In genomic region chr11:35111171-35112055, GRCh38 we compare ENCODE assay signal across 10 cellular contexts. TPM values are rescaled to one million over a fixed set of nuclear protein-coding genes. Genes with fewer than 3 reads are reported as not detected.
A peak's percentile ranks its signal among the peaks of the same experiment; 100 is the strongest.
DNase-seq lines count a peak whose midpoint lies in the region; ATAC-seq and TF ChIP-seq lines count a peak whose summit lies in the region.
"Had no signal": no experiment of that assay in that cellular context is flagged by ENCODE, and none has a peak within 500 bp of the region (broad histone marks: within the 10 kb centered on the region; RNA-seq: fewer than 3 reads in every experiment).

No MANE protein-coding gene starts in this region.

- peak overlapping the region; percentile 83 for H3K4me2 ChIP-seq in BLaER1

- H3K4me1 ChIP-seq in BLaER1 (peaks cover 73% of the 10 kb centered on the region), left lung (peaks cover 0 to 21% of the 10 kb centered on the region in 2 donors)

- H3K9me3 ChIP-seq in BLaER1 (0 out of 2 replicates have a peak, but pooled peaks cover 5% of the 10 kb centered on the region), left lung (no peaks in the 10 kb centered on the region)

- intact Hi-C loops in left lung (cut with DNase I), result no loop called here

- H3K36me3 ChIP-seq in BLaER1, result no peaks in the 10 kb centered on the region
- H3K36me3 ChIP-seq in left lung, result no peaks in the 10 kb centered on the region

- peak; percentile 100 for DNase-seq in HT1080 (ENCODE audit: low read depth)
- DNase-seq in astrocyte of the hippocampus (ENCODE audit: low read depth, low spot score), result peak; percentile 82
- DNase-seq in left lung, result no peak
- DNase-seq in G401 (ENCODE audit: low spot score), result no peak
- DNase-seq in NCI-H2107 treated with DMSO at 0.1 percent for 48 hours (lab: John Stamatoyannopoulos, UW; ENCODE audit: unreplicated experiment), result no peak
- DNase-seq: activated gamma-delta T cell treated with Interleukin-2 at 50 U/mL for 16 hours; NK-92 treated with Interleukin-12 subunit alpha and Interleukin-12 subunit beta, amount 100 ng/mL, for 24 hours had no signal

- H4K20me1 ChIP-seq in BLaER1, result no peaks in the 10 kb centered on the region

- in situ Hi-C loops in G401 (cut with HindIII; ENCODE audit: low sequenced_read_pairs), result no loop called here

- no peak overlapping the region for H3K9ac ChIP-seq in BLaER1

- H3K4me3 ChIP-seq in BLaER1, result no peak overlapping the region
- H3K4me3 ChIP-seq in left lung, result no peak overlapping the region

- H3K27ac ChIP-seq in BLaER1 (peak overlapping the region; percentile 32; the same call in 1 of the 2 replicates), left lung (peak overlapping the region in 1 of 2 donors; percentile 43)

- peak; percentile 53 for ATAC-seq in left lung
- ATAC-seq in GM19463 (IDR thresholded peaks at IDR 0.05; ENCODE audit: unreplicated experiment), result no peak
- no peak for ATAC-seq in GM18873 (IDR thresholded peaks at IDR 0.05; ENCODE audit: low FRiP score, unreplicated experiment)

- H3K27me3 ChIP-seq in BLaER1 (no peaks in the 10 kb centered on the region), left lung (no peaks in the 10 kb centered on the region)

- no peak for TF ChIP-seq CTCF in left lung (IDR thresholded peaks at IDR 0.05)

RNA-seq across cellular contexts. Expression of gene CD44, which starts 27.6 kb away (rescaled TPM):
- total RNA-seq in HT1080 (2014; rRNA removed; shearing (Covaris generic)), result 190 and 492 TPM in 2 replicates
- polyA plus RNA-seq in HT1080 (2015; cell fraction: cytosol; rRNA removed), result 1,395 and 1,667 TPM in 2 replicates
- 2,115 and 2,218 TPM in 2 replicates for polyA plus RNA-seq in HT1080 (2015; cell fraction: nucleus; rRNA removed)
- 100 to 1,000 TPM; 479 to 693 TPM for total RNA-seq in left lung
- 0.80 and 6.8 TPM in 2 replicates for total RNA-seq in G401 (2014; rRNA removed; shearing (Covaris generic))

Comparison
In these comparisons a context has a peak if more than half of its experiments do, and no peak if none do; other contexts are left out.
1. DNase-seq: peak in HT1080 (single experiment) and astrocyte of the hippocampus (single experiment); none in left lung (0 of 2), G401 (single experiment) and NCI-H2107 treated with DMSO at 0.1 percent for 48 hours (single experiment).
2. RNA of gene CD44, which starts 27.6 kb away (total RNA-seq): 479 to 693 TPM in left lung and 190 to 492 TPM in HT1080; 0.80 to 6.8 TPM in G401; every median in the first group is over 10 times any median in the second.